Comparison of ENCODE assay signal across 17 cellular contexts in the genomic region with DNA sequence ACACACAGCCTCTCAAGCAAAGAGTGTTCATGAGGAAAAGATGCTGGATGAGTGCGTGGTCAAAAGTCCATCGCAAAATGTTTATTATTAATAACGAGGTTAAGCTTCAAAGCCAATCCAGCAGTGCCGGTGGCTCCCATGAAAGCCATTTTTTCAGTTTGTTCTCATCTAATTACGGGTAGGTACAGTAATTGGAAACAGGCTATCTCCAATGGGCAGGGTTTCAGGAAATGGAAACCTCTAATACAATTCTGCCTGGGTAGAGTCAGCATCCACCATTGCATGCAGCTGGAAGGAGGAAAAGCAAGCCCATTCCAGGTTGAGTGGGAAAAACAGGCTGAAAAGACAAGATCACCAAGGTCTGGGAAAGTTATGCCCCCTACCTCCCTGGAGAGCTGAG. TPM values are rescaled to one million over a fixed set of nuclear protein-coding genes. Genes with fewer than 3 reads are reported as not detected.
DNase-seq lines count a peak whose midpoint lies in the region; ATAC-seq, FAIRE-seq and TF ChIP-seq lines count a peak whose summit lies in the region.
"Had no signal": no experiment of that assay in that cellular context is flagged by ENCODE, and none has a peak within 500 bp of the region (broad histone marks: within the 10 kb centered on the region; RNA-seq: fewer than 3 reads in every experiment).

No MANE protein-coding gene starts in this region.

- FAIRE-seq in GM19239 (lab: Jason Lieb, UNC) = no peak
- FAIRE-seq: A204.1, D721Med, G401.6, GM12891 had no signal

- ATAC-seq in SK-N-SH treated with all-trans-retinoic acid at 6 μM for 48 hours (no peak), GM21423 (IDR thresholded peaks at IDR 0.05; ENCODE audit: unreplicated experiment) (no peak)
- ATAC-seq: CD8-positive, alpha-beta T cell had no signal

- DNase-seq in SK-N-DZ (ENCODE audit: low spot score) (peak; percentile 58), GM19239 (ENCODE audit: insufficient read length, low spot score) (no peak), hepatic stellate cell (ENCODE audit: low spot score) (no peak)
- DNase-seq: 8988T; ACHN; Caco-2; Calu3; CD4-positive, alpha-beta T cell; CD8-positive, alpha-beta T cell; DMS79 treated with DMSO at 0.1 percent for 48 hours; GF-D8 had no signal

TF ChIP-seq in SK-N-SH treated with all-trans-retinoic acid at 6 μM for 48 hours, 23 proteins besides CTCF, POLR2A, EP300 and RAD21:
- TF ChIP-seq TCF4 (CRISPR knock-in tag; IDR thresholded peaks at IDR 0.05; ENCODE audit: borderline replicate concordance) (peak; percentile 60; the same call in 1 of the 2 replicates), GLIS3 (CRISPR knock-in tag; IDR thresholded peaks at IDR 0.05) (no peak)

RNA-seq across cellular contexts. Expression of gene GPAM, which starts 57.4 kb away (rescaled TPM):
- 51.4 and 77.1 TPM in 2 replicates for polyA plus RNA-seq in SK-N-DZ (2014; cell fraction: cytosol; rRNA removed)
- polyA plus RNA-seq in SK-N-DZ (2014; cell fraction: nucleus; rRNA removed) = 50.1 and 56.6 TPM in 2 replicates
